Comparison of ENCODE assay signal across 1 cellular context in genomic region chr11:82900277-82901164, GRCh38.
A peak's percentile ranks its signal among the peaks of the same experiment; 100 is the strongest.
TF ChIP-seq lines count a peak whose summit lies in the region.

Gene PRCP, minus strand, starts transcription at chr11:82900430. Its CDS starts 28 bp downstream, at chr11:82900402.

TF ChIP-seq in HEK293, 187 proteins besides CTCF, POLR2A, EP300 and RAD21 (continued from another document):
- TF ChIP-seq, protein P1, sequence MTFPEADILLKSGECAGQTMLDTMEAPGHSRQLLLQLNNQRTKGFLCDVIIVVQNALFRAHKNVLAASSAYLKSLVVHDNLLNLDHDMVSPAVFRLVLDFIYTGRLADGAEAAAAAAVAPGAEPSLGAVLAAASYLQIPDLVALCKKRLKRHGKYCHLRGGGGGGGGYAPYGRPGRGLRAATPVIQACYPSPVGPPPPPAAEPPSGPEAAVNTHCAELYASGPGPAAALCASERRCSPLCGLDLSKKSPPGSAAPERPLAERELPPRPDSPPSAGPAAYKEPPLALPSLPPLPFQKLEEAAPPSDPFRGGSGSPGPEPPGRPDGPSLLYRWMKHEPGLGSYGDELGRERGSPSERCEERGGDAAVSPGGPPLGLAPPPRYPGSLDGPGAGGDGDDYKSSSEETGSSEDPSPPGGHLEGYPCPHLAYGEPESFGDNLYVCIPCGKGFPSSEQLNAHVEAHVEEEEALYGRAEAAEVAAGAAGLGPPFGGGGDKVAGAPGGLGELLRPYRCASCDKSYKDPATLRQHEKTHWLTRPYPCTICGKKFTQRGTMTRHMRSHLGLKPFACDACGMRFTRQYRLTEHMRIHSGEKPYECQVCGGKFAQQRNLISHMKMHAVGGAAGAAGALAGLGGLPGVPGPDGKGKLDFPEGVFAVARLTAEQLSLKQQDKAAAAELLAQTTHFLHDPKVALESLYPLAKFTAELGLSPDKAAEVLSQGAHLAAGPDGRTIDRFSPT (tag by site-specific recombination; IDR thresholded peaks at IDR 0.05): peak; percentile 86; the same call in 1 of the 2 replicates
- no peak; the same call in 1 of the 2 replicates for TF ChIP-seq ZNF610 (tag by site-specific recombination; IDR thresholded peaks at IDR 0.05; ENCODE audit: borderline replicate concordance)
